ENCODE assay signal across 8 cellular contexts in genomic region chr3:4834403-4834866, GRCh38.
DNase-seq lines count a peak whose midpoint lies in the region; ATAC-seq and TF ChIP-seq lines count a peak whose summit lies in the region.

No MANE protein-coding gene starts in this region.

- ATAC-seq in GM18867 (IDR thresholded peaks at IDR 0.05; ENCODE audit: unreplicated experiment) (peak; percentile 68), HG03066 (IDR thresholded peaks at IDR 0.05; ENCODE audit: low read depth, unreplicated experiment) (peak; percentile 62), SK-N-SH treated with all-trans-retinoic acid at 6 μM for 48 hours (no peak)

- DNase-seq in activated CD4-positive, CD25-positive, alpha-beta regulatory T cell (lab: John Stamatoyannopoulos, UW) = peak; percentile 16 to 35 (median 23)
- DNase-seq in fibroblast of peridontal ligament (ENCODE audit: extremely low read depth) = peak; percentile 16
- DNase-seq in NCI-H526 (lab: John Stamatoyannopoulos, UW) = no peak
- DNase-seq in germinal center (ENCODE audit: low spot score) = no peak
- DNase-seq in DMS79 treated with DMSO at 0.1 percent for 48 hours (lab: John Stamatoyannopoulos, UW) = no peak

TF ChIP-seq in SK-N-SH treated with all-trans-retinoic acid at 6 μM for 48 hours, 23 proteins besides CTCF, POLR2A, EP300 and RAD21:
- TF ChIP-seq TCF4 (CRISPR knock-in tag; IDR thresholded peaks at IDR 0.05; ENCODE audit: borderline replicate concordance) (no peak), SNAI2 (CRISPR knock-in tag; IDR thresholded peaks at IDR 0.05) (no peak), GLIS3 (CRISPR knock-in tag; IDR thresholded peaks at IDR 0.05) (no peak), ZC3H10 (CRISPR knock-in tag; IDR thresholded peaks at IDR 0.05) (no peak), ZNF8 (CRISPR knock-in tag; IDR thresholded peaks at IDR 0.05) (no peak), ESRRG (CRISPR knock-in tag; IDR thresholded peaks at IDR 0.05) (no peak), PATZ1 (CRISPR knock-in tag; IDR thresholded peaks at IDR 0.05; ENCODE audit: borderline replicate concordance) (no peak), TSHZ2 (CRISPR knock-in tag; IDR thresholded peaks at IDR 0.05) (no peak), TOX (CRISPR knock-in tag; IDR thresholded peaks at IDR 0.05; ENCODE audit: borderline replicate concordance) (no peak), ZNF565 (CRISPR knock-in tag; conservative IDR thresholded peaks at IDR 0.05; ENCODE audit: low read depth) (no peak), ISL1 (CRISPR knock-in tag; IDR thresholded peaks at IDR 0.05) (no peak), ZFP3 (CRISPR knock-in tag; IDR thresholded peaks at IDR 0.05) (no peak)

Comparison
In these comparisons a context has a peak if more than half of its experiments do, and no peak if none do; other contexts are left out.
1. DNase-seq: peak in activated CD4-positive, CD25-positive, alpha-beta regulatory T cell (4 of 4) and fibroblast of peridontal ligament (single experiment); none in NCI-H526 (0 of 2), germinal center (single experiment) and DMS79 treated with DMSO at 0.1 percent for 48 hours (single experiment).